ENCODE assay signal across 1 cellular context in genomic region chr18:28690836-28691835, GRCh38.
TF ChIP-seq lines count a peak whose summit lies in the region.

No MANE protein-coding gene starts in this region.

TF ChIP-seq in H1, 55 proteins besides CTCF, POLR2A, EP300 and RAD21:
- TF ChIP-seq TAF1 (IDR thresholded peaks at IDR 0.05; ENCODE audit: low read depth, low read length) = no peak
- no peak for TF ChIP-seq TCF12 (IDR thresholded peaks at IDR 0.05; ENCODE audit: low read depth, low read length)
- no peak for TF ChIP-seq POU5F1 (IDR thresholded peaks at IDR 0.05; ENCODE audit: low read depth, low read length)
- TF ChIP-seq HDAC6 (IDR thresholded peaks at IDR 0.05; ENCODE audit: low read depth, low read length) = no peak
- TF ChIP-seq FOSL1 (IDR thresholded peaks at IDR 0.05; ENCODE audit: insufficient read depth, low read depth, low read length) = no peak
- TF ChIP-seq CEBPB (IDR thresholded peaks at IDR 0.05; ENCODE audit: low read depth, low read length) = no peak
- no peak for TF ChIP-seq TEAD4 (IDR thresholded peaks at IDR 0.05; ENCODE audit: low read depth, low read length)
- no peak for TF ChIP-seq CBX8 (IDR thresholded peaks at IDR 0.05; ENCODE audit: borderline replicate concordance, low read depth, low read length)
- no peak for TF ChIP-seq HDAC2 (IDR thresholded peaks at IDR 0.05; ENCODE audit: borderline replicate concordance in 1 of 2, low read depth in 2 of 2, low read length in 2 of 2)
- TF ChIP-seq SUZ12 (IDR thresholded peaks at IDR 0.05; ENCODE audit: low read length) = no peak
- no peak for TF ChIP-seq GTF2F1 (IDR thresholded peaks at IDR 0.05; ENCODE audit: borderline replicate concordance, low read depth, low read length)
- TF ChIP-seq KDM1A (IDR thresholded peaks at IDR 0.05; ENCODE audit: borderline replicate concordance, low read length) = no peak
- TF ChIP-seq RBBP5 (IDR thresholded peaks at IDR 0.05; ENCODE audit: borderline replicate concordance, low read depth, low read length) = no peak
- TF ChIP-seq SP1 (IDR thresholded peaks at IDR 0.05; ENCODE audit: low read depth, low read length) = no peak
- TF ChIP-seq CTBP2 (IDR thresholded peaks at IDR 0.05; ENCODE audit: borderline replicate concordance, insufficient read depth, insufficient read length, low read length) = no peak
- TF ChIP-seq EZH2 (IDR thresholded peaks at IDR 0.05; ENCODE audit: low read depth, low read length, severe bottlenecking) = no peak
- TF ChIP-seq ZNF274 (IDR thresholded peaks at IDR 0.05; ENCODE audit: borderline replicate concordance, extremely low read depth, low read length) = no peak
